Comparison of ENCODE assay signal across 16 cellular contexts in genomic region chr4:157389751-157390150, GRCh38.
DNase-seq lines count a peak whose midpoint lies in the region; ATAC-seq, FAIRE-seq and TF ChIP-seq lines count a peak whose summit lies in the region.
"Had no signal": no experiment of that assay in that cellular context is flagged by ENCODE, and none has a peak within 500 bp of the region (broad histone marks: within the 10 kb centered on the region; RNA-seq: fewer than 3 reads in every experiment).

No MANE protein-coding gene starts in this region.

- in situ Hi-C loops in astrocyte of the spinal cord (cut with HindIII; ENCODE audit: low sequenced_read_pairs): no loop called here

- ATAC-seq in GM18858 (IDR thresholded peaks at IDR 0.05; ENCODE audit: unreplicated experiment): no peak
- no peak for ATAC-seq in left lung

- no peak for TF ChIP-seq CTCF in astrocyte of the spinal cord (IDR thresholded peaks at IDR 0.05; ENCODE audit: low read depth, low read length)
- no peak for TF ChIP-seq CTCF in left lung (IDR thresholded peaks at IDR 0.05)

- no peak for FAIRE-seq in small intestine (lab: Jason Lieb, UNC)
- FAIRE-seq: H54 had no signal

- H3K27ac ChIP-seq in small intestine (ENCODE audit: low read depth in 1 of 2, low read length in 1 of 2) (no peak overlapping the region), left lung (no peak overlapping the region)
- H3K27ac ChIP-seq: KMS-11 had no signal

- H3K9me3 ChIP-seq in small intestine (ENCODE audit: control insufficient read depth, low read depth) (no peaks in the 10 kb centered on the region), left lung (no peaks in the 10 kb centered on the region)
- H3K9me3 ChIP-seq: MG63 had no signal

- H3K4me1 ChIP-seq in small intestine (ENCODE audit: control insufficient read depth in 2 of 2, insufficient read depth in 1 of 2, low read depth in 1 of 2, low read length in 1 of 2): no peaks in the 10 kb centered on the region
- no peaks in the 10 kb centered on the region for H3K4me1 ChIP-seq in left lung

- H3K27me3 ChIP-seq in small intestine (ENCODE audit: control insufficient read depth in 2 of 2, insufficient read depth in 2 of 2, low read length in 2 of 2) (no peaks in the 10 kb centered on the region), left lung (no peaks in the 10 kb centered on the region)
- H3K27me3 ChIP-seq: MG63 had no signal

- DNase-seq in H4 (ENCODE audit: low spot score): peak; percentile 45
- DNase-seq in NCI-H446 (lab: John Stamatoyannopoulos, UW): peak; percentile 16 to 61
- peak; percentile 5 for DNase-seq in astrocyte of the spinal cord (ENCODE audit: low read depth, low spot score)
- DNase-seq in skeletal muscle cell (ENCODE audit: low read depth): peak; percentile 25
- no peak for DNase-seq in small intestine
- no peak for DNase-seq in left lung
- DNase-seq: ACHN; Calu3; CD4-positive, CD25-positive, alpha-beta regulatory T cell; MG63; NCI-H1105 treated with DMSO at 0.1 percent for 48 hours; NCI-H226; SW 1271 had no signal

- H3K4me3 ChIP-seq in astrocyte of the spinal cord (ENCODE audit: low read depth, low read length) (no peak overlapping the region), skeletal muscle cell (ENCODE audit: low read depth, low read length) (no peak overlapping the region), small intestine (ENCODE audit: low read depth in 1 of 2, low read length in 2 of 2) (no peak overlapping the region), left lung (no peak overlapping the region)
- H3K4me3 ChIP-seq: MG63 had no signal

- WGBS in small intestine, 3 donors: 44 to 57% (median 50%) methylated on average over 3 of the region's 3 CpGs

- H3K36me3 ChIP-seq in small intestine (ENCODE audit: control insufficient read depth in 2 of 2, insufficient read depth in 2 of 2, low read length in 2 of 2): no peaks in the 10 kb centered on the region
- no peaks in the 10 kb centered on the region for H3K36me3 ChIP-seq in left lung
- H3K36me3 ChIP-seq: MG63 had no signal

- intact Hi-C loops in left lung (cut with DNase I): no loop called here

Comparison
In these comparisons a context has a peak if more than half of its experiments do, and no peak if none do; other contexts are left out.
1. DNase-seq: peak in H4 (single experiment), NCI-H446 (2 of 2), astrocyte of the spinal cord (single experiment) and skeletal muscle cell (single experiment); none in small intestine (single experiment) and left lung (0 of 2).